In the genomic region with DNA sequence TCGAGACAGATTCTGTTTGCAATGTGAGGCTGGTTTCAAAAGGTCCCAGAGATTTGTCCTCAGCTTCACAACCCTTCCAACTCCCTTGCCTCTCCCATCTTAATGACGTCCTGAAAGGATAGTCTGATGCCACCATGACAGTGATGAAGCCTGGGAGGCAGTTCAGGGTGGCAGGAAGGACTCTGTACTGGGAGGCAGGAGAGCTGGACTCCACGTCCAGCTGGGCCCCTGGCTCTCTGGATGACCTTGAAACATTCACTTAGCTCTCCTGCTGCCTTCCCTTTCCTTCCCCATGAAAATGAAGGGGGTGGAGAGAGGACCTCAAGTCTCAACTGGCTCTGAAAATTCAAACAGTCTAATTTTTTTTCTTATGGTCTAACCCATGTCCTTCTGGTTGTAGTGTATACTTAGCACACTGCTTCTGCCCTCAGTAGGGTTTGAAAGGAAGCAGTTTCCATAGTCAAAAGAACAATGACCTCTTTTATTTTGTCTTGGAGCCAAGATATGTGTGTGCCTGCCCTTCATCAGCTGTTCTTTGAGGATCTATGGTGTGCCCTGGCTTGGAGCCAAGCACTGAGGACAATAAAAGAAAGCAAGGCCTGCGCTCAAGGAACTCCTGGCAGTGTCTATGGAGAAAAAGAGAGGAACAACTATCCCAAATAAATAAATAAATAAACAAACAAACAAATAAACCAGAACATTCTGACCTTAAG, we compare ENCODE assay signal across 30 cellular contexts.
A peak's percentile ranks its signal among the peaks of the same experiment; 100 is the strongest.
DNase-seq lines count a peak whose midpoint lies in the region; ATAC-seq, FAIRE-seq and TF ChIP-seq lines count a peak whose summit lies in the region.
"Had no signal": no experiment of that assay in that cellular context is flagged by ENCODE, and none has a peak within 500 bp of the region (broad histone marks: within the 10 kb centered on the region; RNA-seq: fewer than 3 reads in every experiment).

No MANE protein-coding gene starts in this region.

- no peaks in the 10 kb centered on the region for H3K36me3 Mint-ChIP-seq in MCF 10A (ENCODE audit: insufficient read depth, unreplicated experiment)
- no peaks in the 10 kb centered on the region for H3K36me3 Mint-ChIP-seq in activated T-cell treated with anti-CD3 and anti-CD28 coated beads, Interleukin-2, amount 50 U/mL, for 24 hours (ENCODE audit: low read depth)
- H3K36me3 Mint-ChIP-seq: activated CD8-positive, alpha-beta memory T cell treated with anti-CD3 and anti-CD28 coated beads, Interleukin-2, amount 10 ng/mL, durations not matched to agents 7 days and 5 days; CD4-positive, alpha-beta memory T cell; mesothelial cell of epicardium; naive thymus-derived CD8-positive, alpha-beta T cell; WTC11 had no signal

- ATAC-seq in HG03378 (IDR thresholded peaks at IDR 0.05; ENCODE audit: unreplicated experiment) = no peak
- ATAC-seq: activated CD8-positive, alpha-beta memory T cell treated with anti-CD3 and anti-CD28 coated beads, Interleukin-2, amount 10 ng/mL, durations not matched to agents 7 days and 5 days; K562; naive thymus-derived CD8-positive, alpha-beta T cell; WTC11 had no signal

- no peaks in the 10 kb centered on the region for H3K27me3 Mint-ChIP-seq in MCF 10A (ENCODE audit: insufficient read depth, unreplicated experiment)
- H3K27me3 Mint-ChIP-seq in activated T-cell treated with anti-CD3 and anti-CD28 coated beads, Interleukin-2, amount 50 U/mL, for 24 hours = no peaks in the 10 kb centered on the region
- H3K27me3 Mint-ChIP-seq: activated CD4-positive, alpha-beta T cell treated with anti-CD3 and anti-CD28 coated beads, Interleukin-2, amount 10 ng/mL, durations not matched to agents 7 days and 5 days; activated CD8-positive, alpha-beta memory T cell treated with anti-CD3 and anti-CD28 coated beads, Interleukin-2, amount 10 ng/mL, durations not matched to agents 7 days and 5 days; CD4-positive, alpha-beta memory T cell had no signal

- no peak overlapping the region for H3K27ac ChIP-seq in breast epithelium
- no peak overlapping the region for H3K27ac ChIP-seq in SJCRH30
- no peak overlapping the region for H3K27ac ChIP-seq in small intestine (ENCODE audit: low read depth in 1 of 2, low read length in 1 of 2)
- H3K27ac ChIP-seq in ascending aorta = no peak overlapping the region
- H3K27ac ChIP-seq: PC-9, tibial artery had no signal

- H3K36me3 ChIP-seq in breast epithelium (no peaks in the 10 kb centered on the region), SJCRH30 (no peaks in the 10 kb centered on the region), small intestine (ENCODE audit: control insufficient read depth in 2 of 2, insufficient read depth in 2 of 2, low read length in 2 of 2) (no peaks in the 10 kb centered on the region), ascending aorta (peaks cover 0 to 20% of the 10 kb centered on the region in 2 donors)
- H3K36me3 ChIP-seq: tibial artery had no signal

- DNase-seq in MCF 10A (ENCODE audit: unreplicated experiment) = peak; percentile 17
- DNase-seq in breast epithelium (ENCODE audit: low spot score in 2 of 2) = no peak
- peak; percentile 57 to 76 for DNase-seq in SJCRH30
- peak; percentile 30 for DNase-seq in fibroblast of the aortic adventitia (ENCODE audit: low read depth)
- DNase-seq in small intestine = peak; percentile 3
- DNase-seq in ascending aorta (ENCODE audit: low spot score in 2 of 2) = no peak
- DNase-seq in activated T-cell treated with anti-CD3 and anti-CD28 coated beads, Interleukin-2, amount 50 U/mL, for 24 hours = no peak
- DNase-seq: activated CD4-positive, alpha-beta T cell treated with anti-CD3 and anti-CD28 coated beads, Interleukin-2, amount 10 ng/mL, durations not matched to agents 7 days and 5 days; activated CD8-positive, alpha-beta memory T cell treated with anti-CD3 and anti-CD28 coated beads, Interleukin-2, amount 10 ng/mL, durations not matched to agents 7 days and 5 days; activated naive CD4-positive, alpha-beta T cell treated with Interleukin-2 at 50 U/mL for 16 hours; CD4-positive, alpha-beta memory T cell; cortex of kidney; H9; islet precursor cell; MM.1S; naive thymus-derived CD8-positive, alpha-beta T cell; NCI-H2107; NCI-H510A; NK-92 treated with Interleukin-12 subunit alpha and Interleukin-12 subunit beta, amount 100 ng/mL, for 24 hours; occipital lobe; PC-9; SHP77; tibial artery had no signal

- no peak for FAIRE-seq in small intestine (lab: Jason Lieb, UNC)
- FAIRE-seq: bronchial epithelial cell, G401.6, K562 had no signal

- BruUV-seq in MCF 10A (replicated peaks; lab: Mats Ljungman, UMichigan) = no TSS peak

- CTCF ChIA-PET in MCF 10A (lab: Yijun Ruan, JAX) = interaction anchor here (0.7 to 1.7 kb wide), 5 partner anchors 10 to 286 kb away, joined by 3 to 7 read pairs (median 3); no protein-coding TSS in a partner anchor

- POLR2A ChIA-PET in MCF 10A (lab: Yijun Ruan, JAX) = interaction anchor here (0.7 kb wide), 1 partner anchor 27 kb away, joined by 3 read pairs; no protein-coding TSS in a partner anchor

- TF ChIP-seq CTCF in MCF 10A (IDR thresholded peaks at IDR 0.05; ENCODE audit: unreplicated experiment) = no peak
- no peak for TF ChIP-seq CTCF in breast epithelium (IDR thresholded peaks at IDR 0.05)
- no peak for TF ChIP-seq CTCF in fibroblast of the aortic adventitia (IDR thresholded peaks at IDR 0.05; ENCODE audit: insufficient read depth, low read length)
- TF ChIP-seq CTCF in ascending aorta (IDR thresholded peaks at IDR 0.05) = no peak

- no peaks in the 10 kb centered on the region for H3K4me1 Mint-ChIP-seq in MCF 10A (ENCODE audit: insufficient read depth, unreplicated experiment)
- H3K4me1 Mint-ChIP-seq in activated T-cell treated with anti-CD3 and anti-CD28 coated beads, Interleukin-2, amount 50 U/mL, for 24 hours (ENCODE audit: low read depth) = no peaks in the 10 kb centered on the region
- H3K4me1 Mint-ChIP-seq: activated CD4-positive, alpha-beta T cell treated with anti-CD3 and anti-CD28 coated beads, Interleukin-2, amount 10 ng/mL, durations not matched to agents 7 days and 5 days; activated CD8-positive, alpha-beta memory T cell treated with anti-CD3 and anti-CD28 coated beads, Interleukin-2, amount 10 ng/mL, durations not matched to agents 7 days and 5 days; CD4-positive, alpha-beta memory T cell; H9; naive thymus-derived CD8-positive, alpha-beta T cell had no signal

- WGBS in small intestine, 3 donors = 25 to 42% (median 26%) methylated on average over 4 of the region's 4 CpGs

- no peaks in the 10 kb centered on the region for H3K9me3 Mint-ChIP-seq in MCF 10A (ENCODE audit: unreplicated experiment)
- no peaks in the 10 kb centered on the region for H3K9me3 Mint-ChIP-seq in activated T-cell treated with anti-CD3 and anti-CD28 coated beads, Interleukin-2, amount 50 U/mL, for 24 hours
- H3K9me3 Mint-ChIP-seq: activated CD4-positive, alpha-beta T cell treated with anti-CD3 and anti-CD28 coated beads, Interleukin-2, amount 10 ng/mL, durations not matched to agents 7 days and 5 days had no signal

- H3K4me1 ChIP-seq in breast epithelium (no peaks in the 10 kb centered on the region), SJCRH30 (peaks cover 7% of the 10 kb centered on the region), small intestine (ENCODE audit: control insufficient read depth in 2 of 2, insufficient read depth in 1 of 2, low read depth in 1 of 2, low read length in 1 of 2) (no peaks in the 10 kb centered on the region), ascending aorta (no peaks in the 10 kb centered on the region)
- H3K4me1 ChIP-seq: tibial artery had no signal

- intact Hi-C loops in MCF 10A (cut with micrococcal nuclease) = no loop called here
- intact Hi-C loops in breast epithelium (cut with DNase I; ENCODE audit: low total_unique reads) = no loop called here
- intact Hi-C loops in ascending aorta (cut with DNase I) = no loop called here

- TF ChIP-seq POLR2A in breast epithelium (IDR thresholded peaks at IDR 0.05) = no peak

- H3K27me3 ChIP-seq in breast epithelium (no peaks in the 10 kb centered on the region), SJCRH30 (no peaks in the 10 kb centered on the region), small intestine (ENCODE audit: control insufficient read depth in 2 of 2, insufficient read depth in 2 of 2, low read length in 2 of 2) (no peaks in the 10 kb centered on the region), ascending aorta (no peaks in the 10 kb centered on the region)
- H3K27me3 ChIP-seq: tibial artery had no signal

- H3K4me3 ChIP-seq in breast epithelium (no peak overlapping the region), SJCRH30 (no peak overlapping the region), fibroblast of the aortic adventitia (ENCODE audit: low read depth, low read length) (no peak overlapping the region), small intestine (ENCODE audit: low read depth in 1 of 2, low read length in 2 of 2) (no peak overlapping the region), ascending aorta (no peak overlapping the region)
- H3K4me3 ChIP-seq: K562, PC-9, smooth muscle cell, tibial artery had no signal

- H3K9me3 ChIP-seq in breast epithelium (no peaks in the 10 kb centered on the region), SJCRH30 (replicated peaks) (no peaks in the 10 kb centered on the region), small intestine (ENCODE audit: control insufficient read depth, low read depth) (no peaks in the 10 kb centered on the region), ascending aorta (no peaks in the 10 kb centered on the region)
- H3K9me3 ChIP-seq: tibial artery had no signal

- no peak overlapping the region for H3K27ac Mint-ChIP-seq in MCF 10A (ENCODE audit: low read depth, unreplicated experiment)
- H3K27ac Mint-ChIP-seq in activated T-cell treated with anti-CD3 and anti-CD28 coated beads, Interleukin-2, amount 50 U/mL, for 24 hours = no peak overlapping the region
- H3K27ac Mint-ChIP-seq: activated CD4-positive, alpha-beta T cell treated with anti-CD3 and anti-CD28 coated beads, Interleukin-2, amount 10 ng/mL, durations not matched to agents 7 days and 5 days; activated CD8-positive, alpha-beta memory T cell treated with anti-CD3 and anti-CD28 coated beads, Interleukin-2, amount 10 ng/mL, durations not matched to agents 7 days and 5 days; CD4-positive, alpha-beta memory T cell; H9; mesothelial cell of epicardium; naive thymus-derived CD8-positive, alpha-beta T cell; WTC11 had no signal

- H3K4me3 Mint-ChIP-seq in MCF 10A (ENCODE audit: unreplicated experiment) = no peak overlapping the region
- no peak overlapping the region for H3K4me3 Mint-ChIP-seq in activated T-cell treated with anti-CD3 and anti-CD28 coated beads, Interleukin-2, amount 50 U/mL, for 24 hours
- H3K4me3 Mint-ChIP-seq: activated CD4-positive, alpha-beta T cell treated with anti-CD3 and anti-CD28 coated beads, Interleukin-2, amount 10 ng/mL, durations not matched to agents 7 days and 5 days; activated CD8-positive, alpha-beta memory T cell treated with anti-CD3 and anti-CD28 coated beads, Interleukin-2, amount 10 ng/mL, durations not matched to agents 7 days and 5 days; CD4-positive, alpha-beta memory T cell; H9; mesothelial cell of epicardium; naive thymus-derived CD8-positive, alpha-beta T cell; WTC11 had no signal

Comparison
In these comparisons a context has a peak if more than half of its experiments do, and no peak if none do; other contexts are left out.
1. DNase-seq: peak in MCF 10A (single experiment), SJCRH30 (2 of 2), fibroblast of the aortic adventitia (single experiment) and small intestine (single experiment); none in breast epithelium (0 of 2), ascending aorta (0 of 2) and activated T-cell treated with anti-CD3 and anti-CD28 coated beads, Interleukin-2, amount 50 U/mL, for 24 hours (single experiment).